ENCODE assay signal across 17 cellular contexts in genomic region chr4:7864685-7865084, GRCh38.
"Had no signal": no experiment of that assay in that cellular context is flagged by ENCODE, and none has a peak within 500 bp of the region (broad histone marks: within the 10 kb centered on the region; RNA-seq: fewer than 3 reads in every experiment).

No MANE protein-coding gene starts in this region.

- H3K36me3 ChIP-seq: neural progenitor cell, ovary had no signal

- DNase-seq: activated CD4-positive, CD25-positive, alpha-beta regulatory T cell treated with anti-CD3 and anti-CD28 coated beads, Interleukin-2, amount 50 U/mL, for 72 hours; activated effector memory CD4-positive, alpha-beta T cell treated with Interleukin-2 at 50 U/mL for 16 hours; activated T-cell treated with anti-CD3 and anti-CD28 coated beads for 4 hours; kidney; left ventricle myocardium inferior; mesendoderm; ovary; SK-N-SH; stimulated activated CD4-positive, alpha-beta T cell treated with anti-CD3 and anti-CD28 coated beads, Interleukin-12 subunit alpha, Interleukin-12 subunit beta, amount 100 ng/mL, for 4 hours; substantia nigra; T1000; trophoblast cell had no signal

- H3K27ac Mint-ChIP-seq: neural progenitor cell had no signal

- FAIRE-seq: colon, kidney had no signal

- H3K4me3 Mint-ChIP-seq: neural progenitor cell had no signal

- H3K9me3 ChIP-seq: left ventricle myocardium inferior, ovary, SK-N-SH had no signal

- H3K27me3 ChIP-seq: cardiac muscle cell, neural progenitor cell, ovary had no signal

- ATAC-seq: esophagus mucosa had no signal

- H3K4me3 ChIP-seq: cardiac muscle cell, left ventricle myocardium inferior, neural progenitor cell, ovary had no signal

- H3K9ac ChIP-seq: neural progenitor cell, SK-N-SH had no signal

- H3K27me3 Mint-ChIP-seq: activated naive CD4-positive, alpha-beta T cell treated with anti-CD3 and anti-CD28 coated beads, Interleukin-2, amount 50 U/mL, for 24 hours had no signal

- H2AFZ ChIP-seq: neural progenitor cell had no signal

- H3K27ac ChIP-seq: cardiac muscle cell, left ventricle myocardium inferior, neural progenitor cell, ovary had no signal

- H3K4me2 ChIP-seq: neural progenitor cell, SK-N-SH had no signal
